In the genomic region with DNA sequence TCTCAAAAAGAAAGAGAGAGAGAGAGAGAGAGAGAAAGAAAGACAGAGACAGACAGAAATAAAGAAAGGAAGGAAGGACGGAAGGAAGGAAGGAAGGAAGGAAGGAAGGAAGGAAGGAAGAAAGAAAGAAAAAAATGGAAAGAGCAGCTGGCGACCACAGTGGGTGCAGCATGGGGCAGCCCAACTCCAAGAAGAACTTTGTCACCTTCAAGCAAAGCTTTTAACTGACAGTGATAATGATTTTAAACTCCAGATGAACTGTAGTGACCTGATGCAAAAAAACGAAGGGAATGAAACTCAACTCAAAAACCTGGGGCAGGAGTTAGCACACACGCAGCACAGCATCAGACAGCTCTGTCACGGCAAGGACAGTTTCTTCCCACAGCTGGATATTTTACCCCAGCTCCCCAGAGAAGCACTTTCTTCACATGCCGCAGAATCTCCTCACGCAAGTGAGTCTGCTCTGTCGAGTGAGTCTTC, we compare ENCODE assay signal across 1 cellular context.
TF ChIP-seq lines count a peak whose summit lies in the region.

No MANE protein-coding gene starts in this region.

TF ChIP-seq in GM23338, 12 proteins besides CTCF, POLR2A, EP300 and RAD21 (continued from another document):
- TF ChIP-seq, protein P1, sequence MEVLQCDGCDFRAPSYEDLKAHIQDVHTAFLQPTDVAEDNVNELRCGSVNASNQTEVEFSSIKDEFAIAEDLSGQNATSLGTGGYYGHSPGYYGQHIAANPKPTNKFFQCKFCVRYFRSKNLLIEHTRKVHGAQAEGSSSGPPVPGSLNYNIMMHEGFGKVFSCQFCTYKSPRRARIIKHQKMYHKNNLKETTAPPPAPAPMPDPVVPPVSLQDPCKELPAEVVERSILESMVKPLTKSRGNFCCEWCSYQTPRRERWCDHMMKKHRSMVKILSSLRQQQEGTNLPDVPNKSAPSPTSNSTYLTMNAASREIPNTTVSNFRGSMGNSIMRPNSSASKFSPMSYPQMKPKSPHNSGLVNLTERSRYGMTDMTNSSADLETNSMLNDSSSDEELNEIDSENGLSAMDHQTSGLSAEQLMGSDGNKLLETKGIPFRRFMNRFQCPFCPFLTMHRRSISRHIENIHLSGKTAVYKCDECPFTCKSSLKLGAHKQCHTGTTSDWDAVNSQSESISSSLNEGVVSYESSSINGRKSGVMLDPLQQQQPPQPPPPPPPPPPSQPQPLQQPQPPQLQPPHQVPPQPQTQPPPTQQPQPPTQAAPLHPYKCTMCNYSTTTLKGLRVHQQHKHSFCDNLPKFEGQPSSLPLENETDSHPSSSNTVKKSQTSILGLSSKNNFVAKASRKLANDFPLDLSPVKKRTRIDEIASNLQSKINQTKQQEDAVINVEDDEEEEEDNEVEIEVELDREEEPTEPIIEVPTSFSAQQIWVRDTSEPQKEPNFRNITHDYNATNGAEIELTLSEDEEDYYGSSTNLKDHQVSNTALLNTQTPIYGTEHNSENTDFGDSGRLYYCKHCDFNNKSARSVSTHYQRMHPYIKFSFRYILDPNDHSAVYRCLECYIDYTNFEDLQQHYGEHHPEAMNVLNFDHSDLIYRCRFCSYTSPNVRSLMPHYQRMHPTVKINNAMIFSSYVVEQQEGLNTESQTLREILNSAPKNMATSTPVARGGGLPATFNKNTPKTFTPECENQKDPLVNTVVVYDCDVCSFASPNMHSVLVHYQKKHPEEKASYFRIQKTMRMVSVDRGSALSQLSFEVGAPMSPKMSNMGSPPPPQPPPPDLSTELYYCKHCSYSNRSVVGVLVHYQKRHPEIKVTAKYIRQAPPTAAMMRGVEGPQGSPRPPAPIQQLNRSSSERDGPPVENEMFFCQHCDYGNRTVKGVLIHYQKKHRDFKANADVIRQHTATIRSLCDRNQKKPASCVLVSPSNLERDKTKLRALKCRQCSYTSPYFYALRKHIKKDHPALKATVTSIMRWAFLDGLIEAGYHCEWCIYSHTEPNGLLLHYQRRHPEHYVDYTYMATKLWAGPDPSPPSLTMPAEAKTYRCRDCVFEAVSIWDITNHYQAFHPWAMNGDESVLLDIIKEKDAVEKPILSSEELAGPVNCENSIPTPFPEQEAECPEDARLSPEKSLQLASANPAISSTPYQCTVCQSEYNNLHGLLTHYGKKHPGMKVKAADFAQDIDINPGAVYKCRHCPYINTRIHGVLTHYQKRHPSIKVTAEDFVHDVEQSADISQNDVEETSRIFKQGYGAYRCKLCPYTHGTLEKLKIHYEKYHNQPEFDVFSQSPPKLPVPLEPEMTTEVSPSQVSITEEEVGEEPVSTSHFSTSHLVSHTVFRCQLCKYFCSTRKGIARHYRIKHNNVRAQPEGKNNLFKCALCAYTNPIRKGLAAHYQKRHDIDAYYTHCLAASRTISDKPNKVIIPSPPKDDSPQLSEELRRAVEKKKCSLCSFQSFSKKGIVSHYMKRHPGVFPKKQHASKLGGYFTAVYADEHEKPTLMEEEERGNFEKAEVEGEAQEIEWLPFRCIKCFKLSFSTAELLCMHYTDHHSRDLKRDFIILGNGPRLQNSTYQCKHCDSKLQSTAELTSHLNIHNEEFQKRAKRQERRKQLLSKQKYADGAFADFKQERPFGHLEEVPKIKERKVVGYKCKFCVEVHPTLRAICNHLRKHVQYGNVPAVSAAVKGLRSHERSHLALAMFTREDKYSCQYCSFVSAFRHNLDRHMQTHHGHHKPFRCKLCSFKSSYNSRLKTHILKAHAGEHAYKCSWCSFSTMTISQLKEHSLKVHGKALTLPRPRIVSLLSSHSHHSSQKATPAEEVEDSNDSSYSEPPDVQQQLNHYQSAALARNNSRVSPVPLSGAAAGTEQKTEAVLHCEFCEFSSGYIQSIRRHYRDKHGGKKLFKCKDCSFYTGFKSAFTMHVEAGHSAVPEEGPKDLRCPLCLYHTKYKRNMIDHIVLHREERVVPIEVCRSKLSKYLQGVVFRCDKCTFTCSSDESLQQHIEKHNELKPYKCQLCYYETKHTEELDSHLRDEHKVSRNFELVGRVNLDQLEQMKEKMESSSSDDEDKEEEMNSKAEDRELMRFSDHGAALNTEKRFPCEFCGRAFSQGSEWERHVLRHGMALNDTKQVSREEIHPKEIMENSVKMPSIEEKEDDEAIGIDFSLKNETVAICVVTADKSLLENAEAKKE (CRISPR knock-in tag; IDR thresholded peaks at IDR 0.05): no peak
- no peak for TF ChIP-seq ZNF114 (CRISPR knock-in tag; IDR thresholded peaks at IDR 0.05)
- TF ChIP-seq ETS1 (IDR thresholded peaks at IDR 0.05): no peak
- no peak for TF ChIP-seq EZH2 (IDR thresholded peaks at IDR 0.05; ENCODE audit: low read depth, unreplicated experiment)
- TF ChIP-seq, protein P2, sequence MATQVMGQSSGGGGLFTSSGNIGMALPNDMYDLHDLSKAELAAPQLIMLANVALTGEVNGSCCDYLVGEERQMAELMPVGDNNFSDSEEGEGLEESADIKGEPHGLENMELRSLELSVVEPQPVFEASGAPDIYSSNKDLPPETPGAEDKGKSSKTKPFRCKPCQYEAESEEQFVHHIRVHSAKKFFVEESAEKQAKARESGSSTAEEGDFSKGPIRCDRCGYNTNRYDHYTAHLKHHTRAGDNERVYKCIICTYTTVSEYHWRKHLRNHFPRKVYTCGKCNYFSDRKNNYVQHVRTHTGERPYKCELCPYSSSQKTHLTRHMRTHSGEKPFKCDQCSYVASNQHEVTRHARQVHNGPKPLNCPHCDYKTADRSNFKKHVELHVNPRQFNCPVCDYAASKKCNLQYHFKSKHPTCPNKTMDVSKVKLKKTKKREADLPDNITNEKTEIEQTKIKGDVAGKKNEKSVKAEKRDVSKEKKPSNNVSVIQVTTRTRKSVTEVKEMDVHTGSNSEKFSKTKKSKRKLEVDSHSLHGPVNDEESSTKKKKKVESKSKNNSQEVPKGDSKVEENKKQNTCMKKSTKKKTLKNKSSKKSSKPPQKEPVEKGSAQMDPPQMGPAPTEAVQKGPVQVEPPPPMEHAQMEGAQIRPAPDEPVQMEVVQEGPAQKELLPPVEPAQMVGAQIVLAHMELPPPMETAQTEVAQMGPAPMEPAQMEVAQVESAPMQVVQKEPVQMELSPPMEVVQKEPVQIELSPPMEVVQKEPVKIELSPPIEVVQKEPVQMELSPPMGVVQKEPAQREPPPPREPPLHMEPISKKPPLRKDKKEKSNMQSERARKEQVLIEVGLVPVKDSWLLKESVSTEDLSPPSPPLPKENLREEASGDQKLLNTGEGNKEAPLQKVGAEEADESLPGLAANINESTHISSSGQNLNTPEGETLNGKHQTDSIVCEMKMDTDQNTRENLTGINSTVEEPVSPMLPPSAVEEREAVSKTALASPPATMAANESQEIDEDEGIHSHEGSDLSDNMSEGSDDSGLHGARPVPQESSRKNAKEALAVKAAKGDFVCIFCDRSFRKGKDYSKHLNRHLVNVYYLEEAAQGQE (IDR thresholded peaks at IDR 0.05; ENCODE audit: unreplicated experiment): no peak
- TF ChIP-seq JUNB (IDR thresholded peaks at IDR 0.05; ENCODE audit: unreplicated experiment): no peak
- no peak for TF ChIP-seq POLR2AphosphoS5 (IDR thresholded peaks at IDR 0.05; ENCODE audit: low read depth)
